ENCODE assay signal across 26 cellular contexts in the genomic region with DNA sequence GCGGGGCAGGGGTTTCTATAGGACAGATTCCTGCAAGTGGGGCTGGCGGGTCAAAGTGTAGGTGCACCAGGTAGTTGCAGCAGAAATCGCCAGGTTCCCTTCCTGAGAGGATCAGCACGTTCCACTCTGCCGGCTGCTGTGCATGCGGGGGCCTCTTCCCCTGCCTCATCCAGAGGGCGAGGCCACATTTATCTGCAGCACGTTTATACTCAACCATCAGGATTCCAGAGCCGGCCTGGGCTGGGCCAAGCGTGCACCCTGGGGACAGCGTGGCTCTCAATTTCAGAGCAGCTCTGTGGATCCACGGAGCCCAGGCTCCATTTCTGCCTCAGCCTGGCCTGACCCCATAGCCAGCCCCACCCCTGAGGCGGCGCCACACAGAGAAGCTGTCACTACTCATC. TPM values are rescaled to one million over a fixed set of nuclear protein-coding genes. Genes with fewer than 3 reads are reported as not detected.
DNase-seq lines count a peak whose midpoint lies in the region; ATAC-seq, FAIRE-seq and TF ChIP-seq lines count a peak whose summit lies in the region.
"Had no signal": no experiment of that assay in that cellular context is flagged by ENCODE, and none has a peak within 500 bp of the region (broad histone marks: within the 10 kb centered on the region; RNA-seq: fewer than 3 reads in every experiment).

No MANE protein-coding gene starts in this region.

- H3K27ac ChIP-seq in right atrium auricular region (no peak overlapping the region), vagina (no peak overlapping the region), small intestine (ENCODE audit: low read depth in 1 of 2, low read length in 1 of 2) (no peak overlapping the region)
- H3K27ac ChIP-seq in naive thymus-derived CD4-positive, alpha-beta T cell (ENCODE audit: low read depth, low read length) = no peak overlapping the region
- H3K27ac ChIP-seq: A549, gastroesophageal sphincter, parathyroid adenoma had no signal

- no peaks in the 10 kb centered on the region for H3K9me3 Mint-ChIP-seq in WTC11
- H3K9me3 Mint-ChIP-seq in naive thymus-derived CD4-positive, alpha-beta T cell = peaks cover 0 to 1% (median 0%) of the 10 kb centered on the region in 11 donors
- H3K9me3 Mint-ChIP-seq: activated naive CD4-positive, alpha-beta T cell treated with anti-CD3 and anti-CD28 coated beads for 36 hours; CD8-positive, alpha-beta T cell; central memory CD8-positive, alpha-beta T cell had no signal

- H3K36me3 ChIP-seq in right atrium auricular region (no peaks in the 10 kb centered on the region), vagina (no peaks in the 10 kb centered on the region), small intestine (ENCODE audit: control insufficient read depth in 2 of 2, insufficient read depth in 2 of 2, low read length in 2 of 2) (no peaks in the 10 kb centered on the region)
- H3K36me3 ChIP-seq in naive thymus-derived CD4-positive, alpha-beta T cell (ENCODE audit: control insufficient read depth in 2 of 3, insufficient read depth in 3 of 3, low read length in 3 of 3) = no peaks in the 10 kb centered on the region
- H3K36me3 ChIP-seq: gastroesophageal sphincter had no signal

- POLR2A ChIA-PET in WTC11 (lab: Charles Lee) = interaction anchor here (0.6 kb wide), 1 partner anchor 284 kb away, joined by 3 read pairs; no protein-coding TSS in a partner anchor
- POLR2A ChIA-PET in naive thymus-derived CD4-positive, alpha-beta T cell (lab: Charles Lee) = no interaction called here

- no peak for TF ChIP-seq CTCF in right atrium auricular region (IDR thresholded peaks at IDR 0.05)
- TF ChIP-seq CTCF in WTC11 (IDR thresholded peaks at IDR 0.05) = no peak
- TF ChIP-seq CTCF in vagina (IDR thresholded peaks at IDR 0.05) = no peak

- 7 to 23% (median 22%) methylated on average over 13 to 14 of the region's 14 CpGs for WGBS in small intestine, 3 donors

- H3K4me1 Mint-ChIP-seq in WTC11 = peaks cover 32% of the 10 kb centered on the region
- H3K4me1 Mint-ChIP-seq in naive thymus-derived CD4-positive, alpha-beta T cell = peaks cover 0 to 2% (median 0%) of the 10 kb centered on the region in 7 donors

- H3K4me1 ChIP-seq in right atrium auricular region (peaks cover 0 to 9% of the 10 kb centered on the region in 2 donors), vagina (no peaks in the 10 kb centered on the region), small intestine (ENCODE audit: control insufficient read depth in 2 of 2, insufficient read depth in 1 of 2, low read depth in 1 of 2, low read length in 1 of 2) (no peaks in the 10 kb centered on the region)
- H3K4me1 ChIP-seq in naive thymus-derived CD4-positive, alpha-beta T cell (ENCODE audit: control insufficient read depth in 2 of 2, insufficient read depth in 2 of 2, low read length in 2 of 2) = no peaks in the 10 kb centered on the region
- H3K4me1 ChIP-seq: parathyroid adenoma had no signal

- peak; percentile 40 for ATAC-seq in WTC11
- no peak for ATAC-seq in naive thymus-derived CD4-positive, alpha-beta T cell
- ATAC-seq: A549; CD8-positive, alpha-beta T cell; gastroesophageal sphincter; HCT116; stimulated activated naive CD8-positive, alpha-beta T cell treated with anti-CD3 and anti-CD28 coated beads, Interleukin-15, amount 100 ng/mL, for 72 hours had no signal

- no peak overlapping the region for H3K4me3 Mint-ChIP-seq in WTC11
- no peak overlapping the region for H3K4me3 Mint-ChIP-seq in naive thymus-derived CD4-positive, alpha-beta T cell
- H3K4me3 Mint-ChIP-seq: activated naive CD4-positive, alpha-beta T cell treated with anti-CD3 and anti-CD28 coated beads for 36 hours; CD8-positive, alpha-beta T cell; central memory CD8-positive, alpha-beta T cell; stimulated activated naive CD8-positive, alpha-beta T cell treated with anti-CD3 and anti-CD28 coated beads, Interleukin-15, amount 100 ng/mL, for 72 hours had no signal

- TF ChIP-seq POLR2A in vagina (IDR thresholded peaks at IDR 0.05) = no peak

- H3K27me3 Mint-ChIP-seq in WTC11 (ENCODE audit: low read depth) = peaks cover 2% of the 10 kb centered on the region; the same call in 1 of the 2 replicates
- H3K27me3 Mint-ChIP-seq in naive thymus-derived CD4-positive, alpha-beta T cell = peaks cover 4 to 45% (median 25%) of the 10 kb centered on the region in 5 donors

- H3K27me3 ChIP-seq in right atrium auricular region = no peaks in the 10 kb centered on the region
- H3K27me3 ChIP-seq in vagina = no peaks in the 10 kb centered on the region
- no peaks in the 10 kb centered on the region for H3K27me3 ChIP-seq in naive thymus-derived CD4-positive, alpha-beta T cell (ENCODE audit: control insufficient read depth in 2 of 2, insufficient read depth in 2 of 2, low read length in 2 of 2)
- H3K27me3 ChIP-seq in small intestine (ENCODE audit: control insufficient read depth in 2 of 2, insufficient read depth in 2 of 2, low read length in 2 of 2) = no peaks in the 10 kb centered on the region

- H3K4me3 ChIP-seq in right atrium auricular region = no peak overlapping the region
- no peak overlapping the region for H3K4me3 ChIP-seq in vagina
- no peak overlapping the region for H3K4me3 ChIP-seq in naive thymus-derived CD4-positive, alpha-beta T cell (ENCODE audit: low read length)
- H3K4me3 ChIP-seq in small intestine (ENCODE audit: low read depth in 1 of 2, low read length in 2 of 2) = no peak overlapping the region
- H3K4me3 ChIP-seq: A549, gastroesophageal sphincter had no signal

- no peak overlapping the region for H3K27ac Mint-ChIP-seq in WTC11
- H3K27ac Mint-ChIP-seq in naive thymus-derived CD4-positive, alpha-beta T cell = no peak overlapping the region
- H3K27ac Mint-ChIP-seq: activated naive CD4-positive, alpha-beta T cell treated with anti-CD3 and anti-CD28 coated beads for 36 hours; CD8-positive, alpha-beta T cell had no signal

- no peak for FAIRE-seq in small intestine (lab: Jason Lieb, UNC)
- FAIRE-seq: A549 had no signal

- CTCF ChIA-PET in WTC11 (lab: Charles Lee) = interaction anchor here (1.3 kb wide), 1 partner anchor 24 kb away, joined by 5 read pairs; no protein-coding TSS in a partner anchor
- CTCF ChIA-PET in naive thymus-derived CD4-positive, alpha-beta T cell (lab: Charles Lee) = no interaction called here

- no peaks in the 10 kb centered on the region for H3K36me3 Mint-ChIP-seq in WTC11
- H3K36me3 Mint-ChIP-seq in naive thymus-derived CD4-positive, alpha-beta T cell = no peaks in the 10 kb centered on the region
- H3K36me3 Mint-ChIP-seq: CD8-positive, alpha-beta T cell had no signal

- DNase-seq in cardiac septum (ENCODE audit: low spot score) (peak; percentile 49), right atrium auricular region (ENCODE audit: low spot score) (no peak), WTC11 (ENCODE audit: low spot score) (no peak), left kidney (ENCODE audit: low read depth, low spot score) (peak; percentile 63), vagina (ENCODE audit: extremely low spot score in 2 of 2) (peak; percentile 54 to 84), small intestine (no peak), DMS 273 (lab: John Stamatoyannopoulos, UW; ENCODE audit: unreplicated experiment) (no peak)
- DNase-seq in naive thymus-derived CD4-positive, alpha-beta T cell = no peak
- DNase-seq: activated CD4-positive, CD25-positive, alpha-beta regulatory T cell; activated naive CD4-positive, alpha-beta T cell treated with anti-CD3 and anti-CD28 coated beads for 36 hours; CD8-positive, alpha-beta T cell; EL; hippocampal formation; left cardiac atrium; MV-4-11; NCI-H1436; NCI-H2081; NCI-H226; retina; stimulated activated CD4-positive, alpha-beta T cell treated with anti-CD3 and anti-CD28 coated beads, Interleukin-2, amount 100 ng/mL, for 24 hours; stimulated activated naive CD8-positive, alpha-beta T cell treated with anti-CD3 and anti-CD28 coated beads, Interleukin-15, amount 100 ng/mL, for 72 hours had no signal

- intact Hi-C loops in cardiac septum (cut with DNase I) = no loop called here
- intact Hi-C loops in vagina (cut with DNase I) = no loop called here
- intact Hi-C loops in naive thymus-derived CD4-positive, alpha-beta T cell (cut with micrococcal nuclease) = no loop called here

- no peaks in the 10 kb centered on the region for H3K9me3 ChIP-seq in right atrium auricular region
- H3K9me3 ChIP-seq in vagina = no peaks in the 10 kb centered on the region
- H3K9me3 ChIP-seq in naive thymus-derived CD4-positive, alpha-beta T cell (ENCODE audit: control insufficient read depth in 2 of 3, low read length in 3 of 3) = no peaks in the 10 kb centered on the region
- no peaks in the 10 kb centered on the region for H3K9me3 ChIP-seq in small intestine (ENCODE audit: control insufficient read depth, low read depth)
- H3K9me3 ChIP-seq: A549, gastroesophageal sphincter had no signal

TF ChIP-seq in WTC11, 78 proteins besides CTCF, POLR2A, EP300 and RAD21 (continues in another document):
- TF ChIP-seq, protein P1, sequence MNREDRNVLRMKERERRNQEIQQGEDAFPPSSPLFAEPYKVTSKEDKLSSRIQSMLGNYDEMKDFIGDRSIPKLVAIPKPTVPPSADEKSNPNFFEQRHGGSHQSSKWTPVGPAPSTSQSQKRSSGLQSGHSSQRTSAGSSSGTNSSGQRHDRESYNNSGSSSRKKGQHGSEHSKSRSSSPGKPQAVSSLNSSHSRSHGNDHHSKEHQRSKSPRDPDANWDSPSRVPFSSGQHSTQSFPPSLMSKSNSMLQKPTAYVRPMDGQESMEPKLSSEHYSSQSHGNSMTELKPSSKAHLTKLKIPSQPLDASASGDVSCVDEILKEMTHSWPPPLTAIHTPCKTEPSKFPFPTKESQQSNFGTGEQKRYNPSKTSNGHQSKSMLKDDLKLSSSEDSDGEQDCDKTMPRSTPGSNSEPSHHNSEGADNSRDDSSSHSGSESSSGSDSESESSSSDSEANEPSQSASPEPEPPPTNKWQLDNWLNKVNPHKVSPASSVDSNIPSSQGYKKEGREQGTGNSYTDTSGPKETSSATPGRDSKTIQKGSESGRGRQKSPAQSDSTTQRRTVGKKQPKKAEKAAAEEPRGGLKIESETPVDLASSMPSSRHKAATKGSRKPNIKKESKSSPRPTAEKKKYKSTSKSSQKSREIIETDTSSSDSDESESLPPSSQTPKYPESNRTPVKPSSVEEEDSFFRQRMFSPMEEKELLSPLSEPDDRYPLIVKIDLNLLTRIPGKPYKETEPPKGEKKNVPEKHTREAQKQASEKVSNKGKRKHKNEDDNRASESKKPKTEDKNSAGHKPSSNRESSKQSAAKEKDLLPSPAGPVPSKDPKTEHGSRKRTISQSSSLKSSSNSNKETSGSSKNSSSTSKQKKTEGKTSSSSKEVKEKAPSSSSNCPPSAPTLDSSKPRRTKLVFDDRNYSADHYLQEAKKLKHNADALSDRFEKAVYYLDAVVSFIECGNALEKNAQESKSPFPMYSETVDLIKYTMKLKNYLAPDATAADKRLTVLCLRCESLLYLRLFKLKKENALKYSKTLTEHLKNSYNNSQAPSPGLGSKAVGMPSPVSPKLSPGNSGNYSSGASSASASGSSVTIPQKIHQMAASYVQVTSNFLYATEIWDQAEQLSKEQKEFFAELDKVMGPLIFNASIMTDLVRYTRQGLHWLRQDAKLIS (CRISPR knock-in tag; IDR thresholded peaks at IDR 0.05; ENCODE audit: borderline replicate concordance) = no peak

RNA-seq across cellular contexts. Expression of a gene that starts 45.7 kb away (rescaled TPM):
- total RNA-seq in cardiac septum (25.6 TPM), right atrium auricular region (10 to 100 TPM; 22.1 to 30.0 TPM), WTC11 (2021) (20.2 to 23.5 TPM (median 23.2 TPM) in 3 replicates), vagina (11.0 TPM)
- total RNA-seq in naive thymus-derived CD4-positive, alpha-beta T cell = 10 to 100 TPM in 1 of 5 experiments, 1 to 10 TPM in 4; 6.8 to 10.2 (median 8.7) TPM
- 1 to 10 TPM; 1.0 to 4.5 TPM for polyA plus RNA-seq in naive thymus-derived CD4-positive, alpha-beta T cell
- 10 to 100 TPM in 1 of 3 donors, 1 to 10 TPM in 2; 6.3 to 15.4 (median 8.9) TPM for polyA plus RNA-seq in small intestine

Comparison
In these comparisons a context has a peak if more than half of its experiments do, and no peak if none do; other contexts are left out.
1. DNase-seq: peak in cardiac septum (single experiment), left kidney (single experiment) and vagina (2 of 2); none in right atrium auricular region (single experiment), WTC11 (single experiment), naive thymus-derived CD4-positive, alpha-beta T cell (0 of 9), small intestine (single experiment) and DMS 273 (single experiment).